Comparison of ENCODE assay signal across 7 cellular contexts in genomic region chr13:111652676-111653075, GRCh38.
"Had no signal": no experiment of that assay in that cellular context is flagged by ENCODE, and none has a peak within 500 bp of the region (broad histone marks: within the 10 kb centered on the region; RNA-seq: fewer than 3 reads in every experiment).

No MANE protein-coding gene starts in this region.

- DNase-seq: HFFc6 had no signal

- H3K9me3 Mint-ChIP-seq: GM23338 had no signal

- ATAC-seq: GM23338, HCT116, HepG2 had no signal

- H3K4me3 Mint-ChIP-seq: GM23338, HFFc6, IgD-negative memory B cell had no signal

- H3K36me3 Mint-ChIP-seq: IgD-negative memory B cell had no signal

- H3K4me3 ChIP-seq: GM23338, HAP-1 had no signal

- H3K27ac ChIP-seq: HL-60 had no signal

- H3K27ac Mint-ChIP-seq: GM23338, HFFc6 had no signal

- H3K27me3 Mint-ChIP-seq: IgD-negative memory B cell had no signal

- H3K4me1 ChIP-seq: HAP-1 had no signal

- H3K9me3 ChIP-seq: HAP-1 had no signal

- H3K36me3 ChIP-seq: HAP-1 had no signal

- H3K4me1 Mint-ChIP-seq: GM23338, IgD-negative memory B cell had no signal
